ENCODE assay signal across 7 cellular contexts in the genomic region with DNA sequence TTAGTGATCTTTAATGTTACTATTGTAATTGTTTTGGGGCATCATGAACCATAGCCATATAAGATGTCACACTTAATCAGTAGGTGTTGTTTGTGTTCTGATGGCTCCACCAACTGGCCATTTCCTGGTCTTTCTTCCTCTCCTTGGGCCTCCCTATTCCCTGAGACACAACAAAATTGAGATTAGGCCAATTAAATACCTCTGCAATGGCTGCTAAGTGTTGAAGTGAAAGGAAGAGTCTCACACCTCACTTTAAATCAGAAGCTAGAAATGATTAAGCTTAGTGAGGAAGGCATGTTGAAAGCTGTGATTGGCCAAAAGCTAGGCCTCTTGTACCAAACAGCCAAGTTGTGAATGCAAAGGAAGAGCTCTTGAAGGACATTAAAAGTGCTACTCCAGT. TPM values are rescaled to one million over a fixed set of nuclear protein-coding genes. Genes with fewer than 3 reads are reported as not detected.
DNase-seq lines count a peak whose midpoint lies in the region; ATAC-seq and TF ChIP-seq lines count a peak whose summit lies in the region.

No MANE protein-coding gene starts in this region.

- no peaks in the 10 kb centered on the region for H3K27me3 Mint-ChIP-seq in naive B cell

- no peak for ATAC-seq in naive B cell (ENCODE audit: low read depth in 2 of 2)

- H3K4me3 Mint-ChIP-seq in naive B cell = no peak overlapping the region

- in situ Hi-C loops in GM13976 (cut with MboI; ENCODE audit: low sequenced_read_pairs, unreplicated experiment) = no loop called here

- peak overlapping the region in 4 of 6 donors; percentile 12 to 60 (median 14) for H3K27ac Mint-ChIP-seq in naive B cell

- no peaks in the 10 kb centered on the region for H3K9me3 Mint-ChIP-seq in naive B cell

- H3K36me3 Mint-ChIP-seq in naive B cell = peaks cover 0 to 6% of the 10 kb centered on the region in 2 donors

- TF ChIP-seq CTCF in GM13976 (IDR thresholded peaks at IDR 0.05; ENCODE audit: borderline replicate concordance, control extremely low read depth, extremely low read depth, insufficient read depth, missing control alignments) = peak; percentile 10

- DNase-seq in GM13976 (ENCODE audit: low spot score) (peak; percentile 18), NAMALWA (ENCODE audit: low spot score) (peak; percentile 41), naive B cell (no peak), SIG-M5 (lab: John Stamatoyannopoulos, UW) (no peak), NCI-H187 (lab: John Stamatoyannopoulos, UW) (no peak)
- peak; percentile 1 for DNase-seq in central memory CD4-positive, alpha-beta T cell
- DNase-seq in stimulated activated CD4-positive, alpha-beta T cell treated with anti-CD3 and anti-CD28 coated beads, Interleukin-4, amount 100 ng/mL, for 4 hours = no peak

- peaks cover 18 to 40% (median 27%) of the 10 kb centered on the region in 3 donors for H3K4me1 Mint-ChIP-seq in naive B cell

RNA-seq across cellular contexts. Expression of gene PPP2R5A, which starts 30.7 kb away (rescaled TPM):
- polyA plus RNA-seq in naive B cell (ENCODE audit: low read depth in 6 of 6) = 10 to 100 TPM; 22.0 to 38.2 (median 31.7) TPM

Comparison
In these comparisons a context has a peak if more than half of its experiments do, and no peak if none do; other contexts are left out.
1. DNase-seq: peak in GM13976 (single experiment), NAMALWA (single experiment) and central memory CD4-positive, alpha-beta T cell (single experiment); none in naive B cell (single experiment), SIG-M5 (single experiment), NCI-H187 (0 of 2) and stimulated activated CD4-positive, alpha-beta T cell treated with anti-CD3 and anti-CD28 coated beads, Interleukin-4, amount 100 ng/mL, for 4 hours (0 of 2).